25 cellular contexts compared by ENCODE assay signal in the genomic region with DNA sequence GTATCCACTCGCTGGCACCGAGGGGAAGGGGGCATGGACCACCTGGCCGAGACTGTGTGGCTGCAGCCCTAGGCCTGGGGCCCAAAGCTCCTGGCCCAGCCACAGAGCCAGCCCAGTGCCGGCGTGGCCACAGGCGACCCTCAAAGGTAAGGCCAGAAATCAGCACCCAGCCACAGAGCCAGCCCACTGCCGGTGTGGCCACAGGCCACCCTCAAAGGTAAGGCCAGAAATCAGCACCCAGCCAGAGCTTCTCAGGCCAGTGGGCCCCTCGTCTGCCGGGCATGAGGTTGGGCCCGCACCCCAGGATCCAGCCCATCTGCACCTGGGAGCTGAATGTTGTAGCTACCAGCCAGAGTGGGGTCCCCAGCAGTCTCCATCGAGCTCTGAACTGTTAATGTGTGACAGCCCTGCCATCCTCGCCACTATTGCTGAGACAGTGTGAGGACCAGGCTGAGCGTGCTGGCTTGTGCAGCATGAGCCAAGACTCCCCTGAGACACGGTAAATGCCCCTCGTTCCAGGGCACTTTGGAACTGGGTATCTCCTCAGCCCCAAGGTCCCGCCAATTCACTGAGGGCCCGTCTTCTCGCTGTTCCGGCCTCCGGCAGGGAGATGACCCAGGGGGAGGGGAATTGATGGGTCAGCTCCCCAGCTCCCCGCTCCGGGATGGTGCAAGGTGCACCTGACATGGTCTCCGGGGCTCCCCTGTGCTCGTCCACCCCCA. TPM values are rescaled to one million over a fixed set of nuclear protein-coding genes. Genes with fewer than 3 reads are reported as not detected.
DNase-seq lines count a peak whose midpoint lies in the region; ATAC-seq and TF ChIP-seq lines count a peak whose summit lies in the region.
"Had no signal": no experiment of that assay in that cellular context is flagged by ENCODE, and none has a peak within 500 bp of the region (broad histone marks: within the 10 kb centered on the region; RNA-seq: fewer than 3 reads in every experiment).

No MANE protein-coding gene starts in this region.

- no peaks in the 10 kb centered on the region for H3K27me3 ChIP-seq in H7 (ENCODE audit: control insufficient read depth, insufficient read depth, low read length)

- H3K27ac Mint-ChIP-seq in activated CD8-positive, alpha-beta memory T cell treated with anti-CD3 and anti-CD28 coated beads, Interleukin-2, amount 10 ng/mL, durations not matched to agents 7 days and 5 days, result no peak overlapping the region
- H3K27ac Mint-ChIP-seq: activated T-cell treated with anti-CD3 and anti-CD28 coated beads, Interleukin-2, amount 50 U/mL, for 72 hours had no signal

- no peak for TF ChIP-seq CTCF in coronary artery (IDR thresholded peaks at IDR 0.05)

- H3K4me3 ChIP-seq in H7 (ENCODE audit: insufficient read depth, low read depth, low read length), result no peak overlapping the region
- no peak overlapping the region for H3K4me3 ChIP-seq in coronary artery
- H3K4me3 ChIP-seq: skin epidermis, tibial nerve had no signal

- no peak overlapping the region for H3K4me3 Mint-ChIP-seq in activated CD8-positive, alpha-beta memory T cell treated with anti-CD3 and anti-CD28 coated beads, Interleukin-2, amount 10 ng/mL, durations not matched to agents 7 days and 5 days
- H3K4me3 Mint-ChIP-seq: activated T-cell treated with anti-CD3 and anti-CD28 coated beads, Interleukin-2, amount 50 U/mL, for 72 hours had no signal

- CTCF ChIA-PET in activated CD8-positive, alpha-beta memory T cell treated with anti-CD3 and anti-CD28 coated beads, Interleukin-2, amount 10 ng/mL, durations not matched to agents 7 days and 5 days (lab: Charles Lee), result interaction anchor here (1.1 to 1.3 kb wide), 2 partner anchors 16 to 17 kb away, joined by 3 to 4 read pairs; no protein-coding TSS in a partner anchor

- H3K27ac ChIP-seq in coronary artery, result no peak overlapping the region
- H3K27ac ChIP-seq: C4-2B, skin epidermis, tibial nerve had no signal

- no peaks in the 10 kb centered on the region for H3K4me1 Mint-ChIP-seq in activated CD8-positive, alpha-beta memory T cell treated with anti-CD3 and anti-CD28 coated beads, Interleukin-2, amount 10 ng/mL, durations not matched to agents 7 days and 5 days

- DNase-seq in activated CD8-positive, alpha-beta memory T cell treated with anti-CD3 and anti-CD28 coated beads, Interleukin-2, amount 10 ng/mL, durations not matched to agents 7 days and 5 days, result peak; percentile 26
- no peak for DNase-seq in activated CD8-positive, alpha-beta memory T cell treated with anti-CD3 and anti-CD28 coated beads for 24 hours
- DNase-seq in H7 (peak; percentile 43), coronary artery (ENCODE audit: low spot score) (peak; percentile 69), sciatic nerve (ENCODE audit: low spot score) (peak; percentile 51), islet precursor cell (no peak)
- DNase-seq: activated CD4-positive, alpha-beta T cell treated with anti-CD3 and anti-CD28 coated beads for 4 hours; activated T-cell treated with anti-CD3 and anti-CD28 coated beads, Interleukin-2, amount 50 U/mL, for 72 hours; amniotic stem cell; DMS 273 treated with DMSO at 0.1 percent for 48 hours; foreskin fibroblast; GOT3; KG1; left cardiac atrium; NCI-H1048; NCI-H526 treated with DMSO at 0.1 percent for 48 hours; occipital lobe; OCI-M1; stimulated activated CD4-positive, alpha-beta T cell treated with anti-CD3 and anti-CD28 coated beads, Interleukin-4, amount 100 ng/mL, for 4 hours; T1000 had no signal

- intact Hi-C loops in sciatic nerve (cut with DNase I), result no loop called here

- ATAC-seq in activated CD8-positive, alpha-beta memory T cell treated with anti-CD3 and anti-CD28 coated beads, Interleukin-2, amount 10 ng/mL, durations not matched to agents 7 days and 5 days, result no peak
- ATAC-seq in sciatic nerve (no peak), GM18511 (IDR thresholded peaks at IDR 0.05; ENCODE audit: unreplicated experiment) (no peak), GM19395 (IDR thresholded peaks at IDR 0.05; ENCODE audit: unreplicated experiment) (no peak)
- ATAC-seq: left cardiac atrium had no signal

- H3K36me3 ChIP-seq in H7 (replicated peaks; ENCODE audit: control insufficient read depth, insufficient read depth, low read length), result no peaks in the 10 kb centered on the region; the same call in 1 of the 2 replicates

- H3K27me3 Mint-ChIP-seq in activated CD8-positive, alpha-beta memory T cell treated with anti-CD3 and anti-CD28 coated beads, Interleukin-2, amount 10 ng/mL, durations not matched to agents 7 days and 5 days, result peaks cover 4% of the 10 kb centered on the region

- no peaks in the 10 kb centered on the region for H3K36me3 Mint-ChIP-seq in activated CD8-positive, alpha-beta memory T cell treated with anti-CD3 and anti-CD28 coated beads, Interleukin-2, amount 10 ng/mL, durations not matched to agents 7 days and 5 days

- no peaks in the 10 kb centered on the region for H3K9me3 Mint-ChIP-seq in activated CD8-positive, alpha-beta memory T cell treated with anti-CD3 and anti-CD28 coated beads, Interleukin-2, amount 10 ng/mL, durations not matched to agents 7 days and 5 days (ENCODE audit: low read depth)
- H3K9me3 Mint-ChIP-seq: activated T-cell treated with anti-CD3 and anti-CD28 coated beads, Interleukin-2, amount 50 U/mL, for 72 hours had no signal

RNA-seq across cellular contexts. Expression of a gene that starts 4.6 kb away (rescaled TPM):
- not detected for total RNA-seq in activated CD8-positive, alpha-beta memory T cell treated with anti-CD3 and anti-CD28 coated beads, Interleukin-2, amount 10 ng/mL, durations not matched to agents 7 days and 5 days
- 1.6 TPM in 1 of 2 replicates, not detected in the other for total RNA-seq in H7 (2014; rRNA removed; shearing (Covaris generic))
- total RNA-seq in sciatic nerve, result 2.9 TPM
- total RNA-seq: occipital lobe had no signal

RNA-seq across cellular contexts. Expression of a gene that starts 24.3 kb away (rescaled TPM):
- total RNA-seq in activated CD8-positive, alpha-beta memory T cell treated with anti-CD3 and anti-CD28 coated beads, Interleukin-2, amount 10 ng/mL, durations not matched to agents 7 days and 5 days, result 1 to 10 TPM; 4.2 to 4.8 TPM
- 35.5 and 41.5 TPM in 2 replicates for total RNA-seq in H7 (2014; rRNA removed; shearing (Covaris generic))
- total RNA-seq in sciatic nerve, result 9.9 TPM

Comparison
In these comparisons a context has a peak if more than half of its experiments do, and no peak if none do; other contexts are left out.
1. DNase-seq: peak in activated CD8-positive, alpha-beta memory T cell treated with anti-CD3 and anti-CD28 coated beads, Interleukin-2, amount 10 ng/mL, durations not matched to agents 7 days and 5 days (single experiment), H7 (single experiment), coronary artery (single experiment) and sciatic nerve (single experiment); none in activated CD8-positive, alpha-beta memory T cell treated with anti-CD3 and anti-CD28 coated beads for 24 hours (single experiment) and islet precursor cell (single experiment).